9 cellular contexts compared by ENCODE assay signal in the genomic region with DNA sequence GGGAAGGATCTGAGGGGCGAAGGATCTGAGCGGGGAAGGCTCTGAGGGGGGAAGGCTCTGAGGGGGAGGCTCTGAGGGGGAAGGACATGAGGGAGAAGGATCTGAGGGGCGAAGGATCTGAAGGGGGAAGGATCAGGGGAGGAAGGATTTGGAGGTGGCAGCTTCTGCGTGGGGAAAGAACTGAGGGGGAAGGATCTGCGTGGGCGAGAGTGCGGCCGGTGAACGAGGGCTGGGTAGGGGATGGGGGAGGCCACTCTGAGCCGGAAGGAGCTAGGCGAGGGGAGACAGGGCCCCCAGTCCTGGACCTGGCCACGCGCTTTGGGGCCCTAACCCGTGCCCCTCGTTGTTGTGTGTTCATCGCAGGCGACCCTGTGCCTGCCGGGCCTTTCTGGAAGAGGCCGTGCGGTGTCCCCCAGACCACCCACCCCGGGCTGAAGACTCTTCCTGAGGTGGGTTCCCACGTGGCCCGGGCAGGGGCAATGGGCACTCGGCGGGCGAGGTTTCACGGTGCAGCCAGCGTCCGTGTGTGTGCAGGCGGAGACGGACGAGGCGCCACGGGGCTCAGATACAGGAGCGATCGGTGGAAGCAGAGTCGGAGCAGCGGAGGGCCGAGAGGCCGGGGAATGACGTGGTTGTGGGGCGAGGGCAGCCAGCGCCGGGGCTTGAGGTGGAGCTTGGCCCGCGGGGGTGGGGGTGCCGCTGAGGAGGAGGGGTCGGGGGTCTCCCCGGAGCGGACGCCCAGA. TPM values are rescaled to one million over a fixed set of nuclear protein-coding genes. Genes with fewer than 3 reads are reported as not detected.
DNase-seq lines count a peak whose midpoint lies in the region; ATAC-seq and TF ChIP-seq lines count a peak whose summit lies in the region.
"Had no signal": no experiment of that assay in that cellular context is flagged by ENCODE, and none has a peak within 500 bp of the region (broad histone marks: within the 10 kb centered on the region; RNA-seq: fewer than 3 reads in every experiment).

No MANE protein-coding gene starts in this region.

- TF ChIP-seq EP300 in gastroesophageal sphincter (IDR thresholded peaks at IDR 0.05), result no peak

- in situ Hi-C loops in GM23248 (cut with MboI), result no loop called here

- H3K27ac Mint-ChIP-seq in activated CD4-positive, alpha-beta memory T cell treated with anti-CD3 and anti-CD28 coated beads, Interleukin-2, amount 10 ng/mL, durations not matched to agents 7 days and 5 days, result no peak overlapping the region

- H3K27me3 ChIP-seq in GM23248 (replicated peaks; ENCODE audit: insufficient read depth) (peaks cover 52% of the 10 kb centered on the region), gastroesophageal sphincter (peaks cover 88% of the 10 kb centered on the region)

- POLR2A ChIA-PET in activated CD4-positive, alpha-beta memory T cell treated with anti-CD3 and anti-CD28 coated beads, Interleukin-2, amount 10 ng/mL, durations not matched to agents 7 days and 5 days (lab: Charles Lee), result no interaction called here

- no peaks in the 10 kb centered on the region for H3K79me2 ChIP-seq in GM23248 (ENCODE audit: insufficient read depth)

- H3F3A ChIP-seq in GM23248 (ENCODE audit: insufficient read depth), result no peaks in the 10 kb centered on the region

- peak overlapping the region; percentile 44 for H3K4me2 ChIP-seq in GM23248 (ENCODE audit: unreplicated experiment)

- TF ChIP-seq CTCF in gastroesophageal sphincter (IDR thresholded peaks at IDR 0.05), result no peak
- TF ChIP-seq CTCF in retinal pigment epithelial cell (conservative IDR thresholded peaks at IDR 0.05; ENCODE audit: low read depth, low read length), result no peak

- no peaks in the 10 kb centered on the region for H3K9me2 ChIP-seq in GM23248 (ENCODE audit: insufficient read depth)

- H3K4me3 Mint-ChIP-seq in activated CD4-positive, alpha-beta memory T cell treated with anti-CD3 and anti-CD28 coated beads, Interleukin-2, amount 10 ng/mL, durations not matched to agents 7 days and 5 days, result peak overlapping the region; percentile 30

- H3K4me3 ChIP-seq in GM23248 (peak overlapping the region; percentile 56), gastroesophageal sphincter (peak overlapping the region in 1 of 2 donors; percentile 46), retinal pigment epithelial cell (ENCODE audit: low read length) (peak overlapping the region; percentile 37)

- H3K9me3 Mint-ChIP-seq in activated CD4-positive, alpha-beta memory T cell treated with anti-CD3 and anti-CD28 coated beads, Interleukin-2, amount 10 ng/mL, durations not matched to agents 7 days and 5 days, result no peaks in the 10 kb centered on the region

- no peaks in the 10 kb centered on the region for H4K20me1 ChIP-seq in GM23248 (ENCODE audit: insufficient read depth)

- peak; percentile 26 for ATAC-seq in gastroesophageal sphincter

- H3K9me3 ChIP-seq in GM23248 (ENCODE audit: low read depth), result no peaks in the 10 kb centered on the region
- H3K9me3 ChIP-seq in gastroesophageal sphincter, result no peaks in the 10 kb centered on the region

- WGBS in GM23248 (ENCODE audit: low coverage in 1 of 2, low lambda C conversion rate in 2 of 2, missing lambda C conversion rate in 2 of 2), 2 experiments, result 7 to 8% methylated on average over 26 to 49 of the region's 51 CpGs
- 31% methylated on average over 15 of the region's 51 CpGs; no CpG with 5 or more reads in 1 of the 2 donors for WGBS in gastroesophageal sphincter (ENCODE audit: low coverage in 1 of 2), 2 donors

- H3K27me3 Mint-ChIP-seq in activated CD4-positive, alpha-beta memory T cell treated with anti-CD3 and anti-CD28 coated beads, Interleukin-2, amount 10 ng/mL, durations not matched to agents 7 days and 5 days, result peaks cover 40% of the 10 kb centered on the region

- no peaks in the 10 kb centered on the region for H3K4me1 ChIP-seq in GM23248 (ENCODE audit: insufficient read depth)
- H3K4me1 ChIP-seq in gastroesophageal sphincter, result peaks cover 0 to 31% (median 23%) of the 10 kb centered on the region in 3 donors

- peaks cover 7% of the 10 kb centered on the region for H3K4me1 Mint-ChIP-seq in activated CD4-positive, alpha-beta memory T cell treated with anti-CD3 and anti-CD28 coated beads, Interleukin-2, amount 10 ng/mL, durations not matched to agents 7 days and 5 days

- H3K9ac ChIP-seq in GM23248, result peak overlapping the region; percentile 22; the same call in 1 of the 2 replicates

- H3K36me3 ChIP-seq in GM23248 (ENCODE audit: low read depth), result no peaks in the 10 kb centered on the region
- no peaks in the 10 kb centered on the region for H3K36me3 ChIP-seq in gastroesophageal sphincter

- no peak for TF ChIP-seq POLR2A in gastroesophageal sphincter (IDR thresholded peaks at IDR 0.05)

- H3K27ac ChIP-seq in GM23248 (no peak overlapping the region), gastroesophageal sphincter (no peak overlapping the region)

- DNase-seq in GM23248 (peak; percentile 58), retinal pigment epithelial cell (ENCODE audit: low read depth) (no peak), HuH-7.5 (ENCODE audit: low spot score) (no peak), anterior cingulate cortex (lab: John Stamatoyannopoulos, UW) (no peak), middle frontal gyrus (ENCODE audit: extremely low spot score, low spot score) (no peak)
- no peak for DNase-seq in activated CD4-positive, alpha-beta memory T cell treated with anti-CD3 and anti-CD28 coated beads, Interleukin-2, amount 10 ng/mL, durations not matched to agents 7 days and 5 days
- DNase-seq in central memory CD4-positive, alpha-beta T cell, result no peak

- 0 out of 2 replicates have a peak overlapping the region, but pooled peaks have one; percentile 41 for H2AFZ ChIP-seq in GM23248

- CTCF ChIA-PET in activated CD4-positive, alpha-beta memory T cell treated with anti-CD3 and anti-CD28 coated beads, Interleukin-2, amount 10 ng/mL, durations not matched to agents 7 days and 5 days (lab: Charles Lee), result interaction anchor here (0.7 kb wide), 1 partner anchor 64 kb away, joined by 3 read pairs; no protein-coding TSS in a partner anchor

- no peaks in the 10 kb centered on the region for H3K36me3 Mint-ChIP-seq in activated CD4-positive, alpha-beta memory T cell treated with anti-CD3 and anti-CD28 coated beads, Interleukin-2, amount 10 ng/mL, durations not matched to agents 7 days and 5 days (ENCODE audit: low read depth)

RNA-seq across cellular contexts. Expression of gene CALY, which starts 2.0 kb away (rescaled TPM):
- 0.86 TPM in 1 of 2 replicates, not detected in the other for total RNA-seq in GM23248 (2014; rRNA removed; shearing (Covaris generic))
- polyA plus RNA-seq in GM23248 (2016; fragmentation: Nextera tagmentation; extraction: Ambion mirVana), result not detected in 2 replicates
- total RNA-seq in activated CD4-positive, alpha-beta memory T cell treated with anti-CD3 and anti-CD28 coated beads, Interleukin-2, amount 10 ng/mL, durations not matched to agents 7 days and 5 days, result not detected
- total RNA-seq in gastroesophageal sphincter, result 1 to 10 TPM in 2 of 4 donors, under 1 TPM in 1, not detected in 1; 0.47 to 1.5 (median 1.5) TPM
- total RNA-seq: skeletal muscle tissue had no signal

RNA-seq across cellular contexts. Expression of gene PRAP1, which starts 12.5 kb away (rescaled TPM):
- not detected in 2 replicates for total RNA-seq in GM23248 (2014; rRNA removed; shearing (Covaris generic))
- polyA plus RNA-seq in GM23248 (2016; fragmentation: Nextera tagmentation; extraction: Ambion mirVana), result not detected in 2 replicates
- not detected for total RNA-seq in activated CD4-positive, alpha-beta memory T cell treated with anti-CD3 and anti-CD28 coated beads, Interleukin-2, amount 10 ng/mL, durations not matched to agents 7 days and 5 days
- not detected for total RNA-seq in gastroesophageal sphincter
- total RNA-seq: skeletal muscle tissue had no signal

RNA-seq across cellular contexts. Expression of gene FUOM, which starts 23.2 kb away (rescaled TPM):
- 19.5 and 24.5 TPM in 2 replicates for total RNA-seq in GM23248 (2014; rRNA removed; shearing (Covaris generic))
- 20.9 and 21.5 TPM in 2 replicates for polyA plus RNA-seq in GM23248 (2016; fragmentation: Nextera tagmentation; extraction: Ambion mirVana)
- total RNA-seq in activated CD4-positive, alpha-beta memory T cell treated with anti-CD3 and anti-CD28 coated beads, Interleukin-2, amount 10 ng/mL, durations not matched to agents 7 days and 5 days, result 10 to 100 TPM; 11.2 to 11.4 TPM
- total RNA-seq in gastroesophageal sphincter, result 10 to 100 TPM in 2 of 4 donors, 1 to 10 TPM in 2; 5.4 to 15.7 (median 10.8) TPM

RNA-seq across cellular contexts. Expression of gene ZNF511, which starts 26.0 kb away (rescaled TPM):
- total RNA-seq in GM23248 (2014; rRNA removed; shearing (Covaris generic)), result 12.4 and 12.6 TPM in 2 replicates
- 59.5 and 63.3 TPM in 2 replicates for polyA plus RNA-seq in GM23248 (2016; fragmentation: Nextera tagmentation; extraction: Ambion mirVana)
- total RNA-seq in activated CD4-positive, alpha-beta memory T cell treated with anti-CD3 and anti-CD28 coated beads, Interleukin-2, amount 10 ng/mL, durations not matched to agents 7 days and 5 days, result 10 to 100 TPM; 45.7 to 52.7 TPM
- total RNA-seq in gastroesophageal sphincter, result 10 to 100 TPM; 15.1 to 42.2 (median 25.4) TPM

RNA-seq across cellular contexts. Expression of gene TUBGCP2, which starts 26.0 kb away (rescaled TPM):
- 50.3 and 53.9 TPM in 2 replicates for total RNA-seq in GM23248 (2014; rRNA removed; shearing (Covaris generic))
- polyA plus RNA-seq in GM23248 (2016; fragmentation: Nextera tagmentation; extraction: Ambion mirVana), result 35.3 and 39.7 TPM in 2 replicates
- total RNA-seq in activated CD4-positive, alpha-beta memory T cell treated with anti-CD3 and anti-CD28 coated beads, Interleukin-2, amount 10 ng/mL, durations not matched to agents 7 days and 5 days, result 10 to 100 TPM; 52.3 to 58.2 TPM
- total RNA-seq in gastroesophageal sphincter, result 10 to 100 TPM; 35.8 to 47.3 (median 38.8) TPM
